ENCODE assay signal across 2 cellular contexts in genomic region chr5:177178905-177179304, GRCh38.
TF ChIP-seq lines count a peak whose summit lies in the region.

No MANE protein-coding gene starts in this region.

TF ChIP-seq in HEK293, 187 proteins besides CTCF, POLR2A, EP300 and RAD21:
- TF ChIP-seq, protein P1, sequence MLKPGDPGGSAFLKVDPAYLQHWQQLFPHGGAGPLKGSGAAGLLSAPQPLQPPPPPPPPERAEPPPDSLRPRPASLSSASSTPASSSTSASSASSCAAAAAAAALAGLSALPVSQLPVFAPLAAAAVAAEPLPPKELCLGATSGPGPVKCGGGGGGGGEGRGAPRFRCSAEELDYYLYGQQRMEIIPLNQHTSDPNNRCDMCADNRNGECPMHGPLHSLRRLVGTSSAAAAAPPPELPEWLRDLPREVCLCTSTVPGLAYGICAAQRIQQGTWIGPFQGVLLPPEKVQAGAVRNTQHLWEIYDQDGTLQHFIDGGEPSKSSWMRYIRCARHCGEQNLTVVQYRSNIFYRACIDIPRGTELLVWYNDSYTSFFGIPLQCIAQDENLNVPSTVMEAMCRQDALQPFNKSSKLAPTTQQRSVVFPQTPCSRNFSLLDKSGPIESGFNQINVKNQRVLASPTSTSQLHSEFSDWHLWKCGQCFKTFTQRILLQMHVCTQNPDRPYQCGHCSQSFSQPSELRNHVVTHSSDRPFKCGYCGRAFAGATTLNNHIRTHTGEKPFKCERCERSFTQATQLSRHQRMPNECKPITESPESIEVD (tag by site-specific recombination; IDR thresholded peaks at IDR 0.05): peak; percentile 56; the same call in 1 of the 2 replicates
- no peak for TF ChIP-seq KLF1 (tag by site-specific recombination; IDR thresholded peaks at IDR 0.05)
- TF ChIP-seq ZNF274 (IDR thresholded peaks at IDR 0.05; ENCODE audit: low read length): no peak
- no peak for TF ChIP-seq ZNF274 (tag by site-specific recombination; IDR thresholded peaks at IDR 0.05; ENCODE audit: borderline replicate concordance)
- no peak for TF ChIP-seq ZNF501 (tag by site-specific recombination; IDR thresholded peaks at IDR 0.05)
- TF ChIP-seq ZNF155 (tag by site-specific recombination; IDR thresholded peaks at IDR 0.05): no peak
- TF ChIP-seq GLI2 (tag by site-specific recombination; IDR thresholded peaks at IDR 0.05; ENCODE audit: borderline replicate concordance, low read depth): no peak
- TF ChIP-seq ZNF600 (tag by site-specific recombination; IDR thresholded peaks at IDR 0.05): peak; percentile 69
TF ChIP-seq in HEK293: peak in this region for 2.

TF ChIP-seq in GM12878, 131 proteins besides CTCF, POLR2A, EP300 and RAD21:
- TF ChIP-seq BHLHE40 (IDR thresholded peaks at IDR 0.05; ENCODE audit: borderline replicate concordance in 1 of 2, low read depth in 2 of 2, low read length in 1 of 2): no peak
- TF ChIP-seq IRF5 (IDR thresholded peaks at IDR 0.05; ENCODE audit: borderline replicate concordance): no peak
- TF ChIP-seq GATAD2B (conservative IDR thresholded peaks at IDR 0.05; ENCODE audit: low read depth): no peak
- TF ChIP-seq, protein P2, sequence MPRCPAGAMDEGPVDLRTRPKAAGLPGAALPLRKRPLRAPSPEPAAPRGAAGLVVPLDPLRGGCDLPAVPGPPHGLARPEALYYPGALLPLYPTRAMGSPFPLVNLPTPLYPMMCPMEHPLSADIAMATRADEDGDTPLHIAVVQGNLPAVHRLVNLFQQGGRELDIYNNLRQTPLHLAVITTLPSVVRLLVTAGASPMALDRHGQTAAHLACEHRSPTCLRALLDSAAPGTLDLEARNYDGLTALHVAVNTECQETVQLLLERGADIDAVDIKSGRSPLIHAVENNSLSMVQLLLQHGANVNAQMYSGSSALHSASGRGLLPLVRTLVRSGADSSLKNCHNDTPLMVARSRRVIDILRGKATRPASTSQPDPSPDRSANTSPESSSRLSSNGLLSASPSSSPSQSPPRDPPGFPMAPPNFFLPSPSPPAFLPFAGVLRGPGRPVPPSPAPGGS (IDR thresholded peaks at IDR 0.05; ENCODE audit: borderline replicate concordance, insufficient read depth, low read depth, low read length, poor library complexity, severe bottlenecking): no peak
- TF ChIP-seq ZNF207 (IDR thresholded peaks at IDR 0.05; ENCODE audit: borderline replicate concordance): no peak
- TF ChIP-seq CHD2 (IDR thresholded peaks at IDR 0.05; ENCODE audit: borderline replicate concordance, low read depth, low read length): no peak
- TF ChIP-seq IRF4 (IDR thresholded peaks at IDR 0.05; ENCODE audit: low read depth, low read length): no peak
- no peak for TF ChIP-seq SP1 (IDR thresholded peaks at IDR 0.05; ENCODE audit: low read depth, low read length)
- no peak for TF ChIP-seq NBN (IDR thresholded peaks at IDR 0.05)
- TF ChIP-seq NFYA (IDR thresholded peaks at IDR 0.05; ENCODE audit: borderline replicate concordance, low read depth, low read length): no peak
- TF ChIP-seq NR2F1 (conservative IDR thresholded peaks at IDR 0.05): no peak
- TF ChIP-seq, protein P3, sequence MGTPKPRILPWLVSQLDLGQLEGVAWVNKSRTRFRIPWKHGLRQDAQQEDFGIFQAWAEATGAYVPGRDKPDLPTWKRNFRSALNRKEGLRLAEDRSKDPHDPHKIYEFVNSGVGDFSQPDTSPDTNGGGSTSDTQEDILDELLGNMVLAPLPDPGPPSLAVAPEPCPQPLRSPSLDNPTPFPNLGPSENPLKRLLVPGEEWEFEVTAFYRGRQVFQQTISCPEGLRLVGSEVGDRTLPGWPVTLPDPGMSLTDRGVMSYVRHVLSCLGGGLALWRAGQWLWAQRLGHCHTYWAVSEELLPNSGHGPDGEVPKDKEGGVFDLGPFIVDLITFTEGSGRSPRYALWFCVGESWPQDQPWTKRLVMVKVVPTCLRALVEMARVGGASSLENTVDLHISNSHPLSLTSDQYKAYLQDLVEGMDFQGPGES (IDR thresholded peaks at IDR 0.05): no peak
- TF ChIP-seq, protein P4, sequence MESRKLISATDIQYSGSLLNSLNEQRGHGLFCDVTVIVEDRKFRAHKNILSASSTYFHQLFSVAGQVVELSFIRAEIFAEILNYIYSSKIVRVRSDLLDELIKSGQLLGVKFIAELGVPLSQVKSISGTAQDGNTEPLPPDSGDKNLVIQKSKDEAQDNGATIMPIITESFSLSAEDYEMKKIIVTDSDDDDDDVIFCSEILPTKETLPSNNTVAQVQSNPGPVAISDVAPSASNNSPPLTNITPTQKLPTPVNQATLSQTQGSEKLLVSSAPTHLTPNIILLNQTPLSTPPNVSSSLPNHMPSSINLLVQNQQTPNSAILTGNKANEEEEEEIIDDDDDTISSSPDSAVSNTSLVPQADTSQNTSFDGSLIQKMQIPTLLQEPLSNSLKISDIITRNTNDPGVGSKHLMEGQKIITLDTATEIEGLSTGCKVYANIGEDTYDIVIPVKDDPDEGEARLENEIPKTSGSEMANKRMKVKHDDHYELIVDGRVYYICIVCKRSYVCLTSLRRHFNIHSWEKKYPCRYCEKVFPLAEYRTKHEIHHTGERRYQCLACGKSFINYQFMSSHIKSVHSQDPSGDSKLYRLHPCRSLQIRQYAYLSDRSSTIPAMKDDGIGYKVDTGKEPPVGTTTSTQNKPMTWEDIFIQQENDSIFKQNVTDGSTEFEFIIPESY (IDR thresholded peaks at IDR 0.05): no peak
- no peak for TF ChIP-seq ZZZ3 (IDR thresholded peaks at IDR 0.05; ENCODE audit: control insufficient read depth, insufficient read length, low read depth)
- no peak for TF ChIP-seq TCF12 (IDR thresholded peaks at IDR 0.05; ENCODE audit: low read depth, low read length)
- no peak for TF ChIP-seq SMARCA5 (IDR thresholded peaks at IDR 0.05)
